ENCODE assay signal across 18 cellular contexts in genomic region chr5:51961154-51961562, GRCh38.
DNase-seq lines count a peak whose midpoint lies in the region; ATAC-seq and TF ChIP-seq lines count a peak whose summit lies in the region.
"Had no signal": no experiment of that assay in that cellular context is flagged by ENCODE, and none has a peak within 500 bp of the region (broad histone marks: within the 10 kb centered on the region; RNA-seq: fewer than 3 reads in every experiment).

No MANE protein-coding gene starts in this region.

- H3K27me3 ChIP-seq in SK-N-SH (ENCODE audit: insufficient read depth) = no peaks in the 10 kb centered on the region
- H3K27me3 ChIP-seq: adrenal gland, transverse colon had no signal

- H3K4me1 Mint-ChIP-seq in HFFc6 (ENCODE audit: low read depth) = no peaks in the 10 kb centered on the region
- H3K4me1 Mint-ChIP-seq: neural crest cell, T-cell had no signal

- peaks cover 0 to 14% of the 10 kb centered on the region in 2 experiments; a peak in 3 of 4 replicates for H3K4me1 ChIP-seq in SK-N-SH (ENCODE audit: control insufficient read depth in 1 of 2, insufficient read depth in 2 of 2, low read depth in 1 of 2, low read length in 1 of 2)
- H3K4me1 ChIP-seq: adrenal gland, left ventricle myocardium inferior, transverse colon had no signal

- H3F3A ChIP-seq in SK-N-SH (replicated peaks; ENCODE audit: insufficient read depth) = peaks cover 8% of the 10 kb centered on the region

- no peaks in the 10 kb centered on the region; the same call in 1 of the 2 replicates for H3K9me3 Mint-ChIP-seq in HFFc6
- H3K9me3 Mint-ChIP-seq: dendritic cell treated with granulocyte-macrophage colony-stimulating factor and Interleukin-4, amounts not matched to agents 40 ng/mL and 50 ng/mL, for 4 days; neural crest cell had no signal

- no peaks in the 10 kb centered on the region for H3K9me3 ChIP-seq in SK-N-SH
- H3K9me3 ChIP-seq: adrenal gland, left ventricle myocardium inferior, transverse colon had no signal

- H2AFZ ChIP-seq in SK-N-SH (ENCODE audit: low read depth) = peak overlapping the region; percentile 59; the same call in 1 of the 2 replicates

- H3K27ac ChIP-seq in SK-N-SH (ENCODE audit: low read depth in 2 of 2, low read length in 1 of 2) = peak overlapping the region in 1 of 2 experiments; percentile 99; a peak in 2 of 4 replicates
- H3K27ac ChIP-seq: adrenal gland, epithelial cell of prostate, left ventricle myocardium inferior, transverse colon had no signal

- TF ChIP-seq EP300 in SK-N-SH (IDR thresholded peaks at IDR 0.05; ENCODE audit: borderline replicate concordance in 1 of 2, low read depth in 1 of 2, low read length in 1 of 2) = no peak

- no peak overlapping the region for H3K9ac ChIP-seq in SK-N-SH

- TF ChIP-seq RAD21 in SK-N-SH (IDR thresholded peaks at IDR 0.05; ENCODE audit: low read length) = no peak

- POLR2A ChIA-PET in SK-N-SH (lab: Yijun Ruan, JAX) = interaction anchor here (0.8 to 1.5 kb wide), 10 partner anchors 26 to 998 kb away, joined by 3 to 10 read pairs (median 3); partner anchors contain the start of gene ISL1

- H3K36me3 ChIP-seq in SK-N-SH (replicated peaks in 1 of 2; ENCODE audit: control insufficient read depth in 1 of 2, insufficient read depth in 2 of 2, low read length in 1 of 2) = no peaks in the 10 kb centered on the region
- H3K36me3 ChIP-seq: adrenal gland, left ventricle myocardium inferior, transverse colon had no signal

- H3K27ac Mint-ChIP-seq in HFFc6 = no peak overlapping the region
- H3K27ac Mint-ChIP-seq: dendritic cell treated with granulocyte-macrophage colony-stimulating factor and Interleukin-4, amounts not matched to agents 40 ng/mL and 50 ng/mL, for 4 days; T-cell had no signal

- 23% methylated on average over 4 of the region's 4 CpGs for WGBS in SK-N-SH (ENCODE audit: low lambda C conversion rate)

- DNase-seq in HFFc6 (no peak), NCI-H2227 (lab: John Stamatoyannopoulos, UW; ENCODE audit: unreplicated experiment) (peak; percentile 64), SK-N-SH (peak; percentile 5), retina (peak; percentile 63), NCI-H1092 (lab: John Stamatoyannopoulos, UW) (no peak)
- DNase-seq: activated CD8-positive, alpha-beta memory T cell treated with anti-CD3 and anti-CD28 coated beads, Interleukin-2, amount 50 U/mL, for 48 hours; activated effector memory CD4-positive, alpha-beta T cell treated with anti-CD3 and anti-CD28 coated beads, Interleukin-2, amount 50 U/mL, for 16 hours; adrenal gland; left ventricle myocardium inferior; stimulated activated CD4-positive, alpha-beta T cell treated with anti-CD3 and anti-CD28 coated beads, Interleukin-1b, Interleukin-23, amount 100 ng/mL, for 48 hours; stimulated activated naive CD8-positive, alpha-beta T cell treated with anti-CD3 and anti-CD28 coated beads, Interleukin-15, Interleukin-2, amounts not matched to agents 100 U/mL and 50 U/mL, for 24 hours; T-cell; transverse colon had no signal

- TF ChIP-seq CTCF in HFFc6 (IDR thresholded peaks at IDR 0.05) (peak; percentile 23; the same call in 1 of the 2 replicates), SK-N-SH (IDR thresholded peaks at IDR 0.05) (no peak)

- H3K9me2 ChIP-seq in SK-N-SH = no peaks in the 10 kb centered on the region

- no peak overlapping the region for H3K4me3 Mint-ChIP-seq in HFFc6
- H3K4me3 Mint-ChIP-seq: dendritic cell treated with granulocyte-macrophage colony-stimulating factor and Interleukin-4, amounts not matched to agents 40 ng/mL and 50 ng/mL, for 4 days; neural crest cell; T-cell had no signal

- no peaks in the 10 kb centered on the region for H4K20me1 ChIP-seq in SK-N-SH (ENCODE audit: insufficient read depth)

- H3K4me3 ChIP-seq in SK-N-SH (ENCODE audit: low read depth in 2 of 2, low read length in 1 of 2) = no peak overlapping the region
- H3K4me3 ChIP-seq: adrenal gland, left ventricle myocardium inferior, transverse colon had no signal

- H3K36me3 Mint-ChIP-seq in HFFc6 (ENCODE audit: low read depth) = no peaks in the 10 kb centered on the region
- H3K36me3 Mint-ChIP-seq: T-cell had no signal

- H3K79me2 ChIP-seq in SK-N-SH (ENCODE audit: insufficient read depth) = no peaks in the 10 kb centered on the region

- CTCF ChIA-PET in SK-N-SH (lab: Yijun Ruan, JAX) = interaction anchor here (0.6 to 2.0 kb wide), 40 partner anchors 8 to 1003 kb away, joined by 3 to 17 read pairs (median 4); partner anchors contain the start of gene ISL1

- no peak for ATAC-seq in HG03571 (IDR thresholded peaks at IDR 0.05; ENCODE audit: unreplicated experiment)
- no peak for ATAC-seq in HG02571 (IDR thresholded peaks at IDR 0.05; ENCODE audit: unreplicated experiment)
- ATAC-seq: stimulated activated naive CD8-positive, alpha-beta T cell treated with anti-CD3 and anti-CD28 coated beads, Interleukin-15, Interleukin-2, amounts not matched to agents 100 U/mL and 50 U/mL, for 24 hours; T-cell had no signal

- 0 out of 2 replicates have a peak overlapping the region, but pooled peaks have one; percentile 31 for H3K4me2 ChIP-seq in SK-N-SH

- no peaks in the 10 kb centered on the region for H3K27me3 Mint-ChIP-seq in HFFc6 (ENCODE audit: insufficient read depth)
- H3K27me3 Mint-ChIP-seq: dendritic cell treated with granulocyte-macrophage colony-stimulating factor and Interleukin-4, amounts not matched to agents 40 ng/mL and 50 ng/mL, for 4 days; T-cell had no signal

TF ChIP-seq in SK-N-SH, 30 proteins besides CTCF, POLR2A, EP300 and RAD21:
- TF ChIP-seq PBX3 (IDR thresholded peaks at IDR 0.05) = no peak
- TF ChIP-seq RCOR1 (IDR thresholded peaks at IDR 0.05; ENCODE audit: low read length) = no peak

Comparison
In these comparisons a context has a peak if more than half of its experiments do, and no peak if none do; other contexts are left out.
1. DNase-seq: peak in NCI-H2227 (single experiment), SK-N-SH (single experiment) and retina (single experiment); none in HFFc6 (single experiment) and NCI-H1092 (single experiment).